Comparison of ENCODE assay signal across 8 cellular contexts in the genomic region with DNA sequence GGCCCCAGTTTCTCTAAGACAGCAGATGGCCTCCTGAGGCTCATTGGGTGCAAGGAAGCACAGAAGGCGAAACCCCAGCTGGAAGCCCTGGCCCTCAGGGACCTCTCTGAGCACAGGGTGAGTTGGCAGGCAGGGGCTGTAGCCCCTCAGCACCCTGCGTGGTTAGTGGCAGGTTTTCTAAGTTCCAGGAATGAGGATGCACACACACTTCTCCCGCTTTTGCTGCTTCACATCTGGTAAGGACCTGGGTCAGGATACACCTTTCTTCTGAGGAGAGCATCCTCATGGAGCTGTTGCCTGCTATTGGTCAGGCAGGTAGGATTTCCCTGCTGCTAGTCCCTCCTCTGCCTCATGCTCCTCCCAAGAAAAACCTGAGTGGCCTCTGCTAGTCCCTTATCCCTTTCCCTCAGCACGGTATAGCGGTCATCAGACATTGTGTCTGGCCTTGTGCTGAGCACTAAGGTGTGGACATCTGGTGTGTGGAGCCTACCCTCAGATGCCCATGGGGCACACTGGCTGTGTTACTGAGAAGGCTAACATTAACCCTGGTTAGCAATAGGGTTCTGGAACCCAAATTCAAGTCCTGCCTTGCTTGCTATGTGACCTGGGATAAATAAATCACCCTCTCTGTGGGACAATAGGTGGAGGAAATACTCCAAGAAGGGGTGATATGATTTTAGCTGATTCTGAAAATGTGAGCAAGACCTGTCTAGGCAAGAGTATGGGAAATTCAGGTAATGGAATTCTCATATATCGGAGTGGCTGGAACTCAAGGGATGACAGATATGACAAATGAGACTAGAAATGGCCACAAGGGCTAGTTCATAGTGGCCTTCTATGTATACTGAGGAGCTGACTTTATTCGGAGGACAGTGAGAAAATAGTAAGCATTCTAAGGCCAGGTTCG. TPM values are rescaled to one million over a fixed set of nuclear protein-coding genes. Genes with fewer than 3 reads are reported as not detected.
DNase-seq lines count a peak whose midpoint lies in the region; ATAC-seq and TF ChIP-seq lines count a peak whose summit lies in the region.

No MANE protein-coding gene starts in this region.

- H3K36me3 ChIP-seq in CD4-positive, CD25-positive, alpha-beta regulatory T cell (ENCODE audit: control insufficient read depth, insufficient read depth, low read length): no peaks in the 10 kb centered on the region

- intact Hi-C loops in dorsolateral prefrontal cortex (cut with DNase I): loop anchor here (2.0 to 10.0 kb wide), 3 partner anchors 35 to 199 kb away; a partner anchor contains a TSS

- no peak for ATAC-seq in CD4-positive, CD25-positive, alpha-beta regulatory T cell (ENCODE audit: low read depth in 2 of 2)
- ATAC-seq in HG03571 (IDR thresholded peaks at IDR 0.05; ENCODE audit: unreplicated experiment): no peak
- no peak for ATAC-seq in omental fat pad (ENCODE audit: low FRiP score)
- ATAC-seq in GM21367 (IDR thresholded peaks at IDR 0.05; ENCODE audit: unreplicated experiment): no peak

- H3K4me3 ChIP-seq in CD4-positive, CD25-positive, alpha-beta regulatory T cell (ENCODE audit: low read depth, low read length): no peak overlapping the region
- H3K4me3 ChIP-seq in NB4 (ENCODE audit: low read depth, low read length) (peak overlapping the region; percentile 95), dorsolateral prefrontal cortex (peak overlapping the region in 50 of 59 donors; percentile 1 to 90 (median 76))

- peaks cover 0 to 11% (median 4%) of the 10 kb centered on the region in 4 donors for H3K4me1 Mint-ChIP-seq in CD4-positive, CD25-positive, alpha-beta regulatory T cell
- peaks cover 17% of the 10 kb centered on the region for H3K4me1 Mint-ChIP-seq in neural crest cell

- TF ChIP-seq CTCF in NB4 (IDR thresholded peaks at IDR 0.05; ENCODE audit: low read depth, low read length) (no peak), dorsolateral prefrontal cortex (IDR thresholded peaks at IDR 0.05 in 54 of 56, conservative IDR thresholded peaks at IDR 0.05 in 2 of 56; ENCODE audit: low read depth in 1 of 56, partially characterized antibody in 56 of 56) (no peak), neural crest cell (conservative IDR thresholded peaks at IDR 0.05) (no peak), omental fat pad (IDR thresholded peaks at IDR 0.05) (no peak)

- peak overlapping the region; percentile 3 to 83 (median 73) for H3K4me3 Mint-ChIP-seq in CD4-positive, CD25-positive, alpha-beta regulatory T cell
- H3K4me3 Mint-ChIP-seq in neural crest cell: peak overlapping the region; percentile 91

- TF ChIP-seq POLR2A in NB4 (IDR thresholded peaks at IDR 0.05; ENCODE audit: extremely low read depth, insufficient read length): no peak

- H3K27me3 ChIP-seq in CD4-positive, CD25-positive, alpha-beta regulatory T cell (ENCODE audit: control insufficient read depth, insufficient read depth, low read length): peaks cover 28% of the 10 kb centered on the region
- H3K27me3 ChIP-seq in dorsolateral prefrontal cortex: no peaks in the 10 kb centered on the region

- no peak overlapping the region for H3K27ac Mint-ChIP-seq in CD4-positive, CD25-positive, alpha-beta regulatory T cell
- H3K27ac Mint-ChIP-seq in neural crest cell (ENCODE audit: unreplicated experiment): no peak overlapping the region

- no peaks in the 10 kb centered on the region for H3K9me3 Mint-ChIP-seq in CD4-positive, CD25-positive, alpha-beta regulatory T cell
- H3K9me3 Mint-ChIP-seq in neural crest cell: no peaks in the 10 kb centered on the region

- H3K4me1 ChIP-seq in CD4-positive, CD25-positive, alpha-beta regulatory T cell (ENCODE audit: control insufficient read depth, insufficient read depth, low read length, poor library complexity, severe bottlenecking): peaks cover 24% of the 10 kb centered on the region

- H3K36me3 Mint-ChIP-seq in CD4-positive, CD25-positive, alpha-beta regulatory T cell: no peaks in the 10 kb centered on the region
- H3K36me3 Mint-ChIP-seq in neural crest cell (ENCODE audit: low read depth): no peaks in the 10 kb centered on the region

- peaks cover 38% of the 10 kb centered on the region for H3K27me3 Mint-ChIP-seq in CD4-positive, CD25-positive, alpha-beta regulatory T cell
- H3K27me3 Mint-ChIP-seq in neural crest cell (ENCODE audit: low read depth): peaks cover 26% of the 10 kb centered on the region

- H3K9me3 ChIP-seq in CD4-positive, CD25-positive, alpha-beta regulatory T cell (ENCODE audit: control insufficient read depth in 2 of 2, low read length in 2 of 2): no peaks in the 10 kb centered on the region

- H3K27ac ChIP-seq in CD4-positive, CD25-positive, alpha-beta regulatory T cell (ENCODE audit: insufficient read depth, low read length, poor library complexity, severe bottlenecking): no peak overlapping the region
- peak overlapping the region in 29 of 59 donors; percentile 11 to 99 (median 97) for H3K27ac ChIP-seq in dorsolateral prefrontal cortex

- no peak for DNase-seq in CD4-positive, CD25-positive, alpha-beta regulatory T cell
- DNase-seq in NB4 (ENCODE audit: low read depth): peak; percentile 46
- DNase-seq in dorsolateral prefrontal cortex: no peak
- no peak for DNase-seq in neural crest cell (ENCODE audit: low read depth, low spot score)
- DNase-seq in GM03348 (ENCODE audit: low spot score): no peak
- no peak for DNase-seq in omental fat pad (ENCODE audit: low spot score)

RNA-seq across cellular contexts. Expression of a gene that starts 1.6 kb away (rescaled TPM):
- total RNA-seq in CD4-positive, CD25-positive, alpha-beta regulatory T cell: not detected
- not detected for polyA plus RNA-seq in CD4-positive, CD25-positive, alpha-beta regulatory T cell
- total RNA-seq in dorsolateral prefrontal cortex (1 to 10 TPM; 1.2 to 7.4 (median 3.0) TPM), neural crest cell (0.47 and 0.68 TPM in 2 replicates), omental fat pad (1 to 10 TPM; 2.6 to 6.8 (median 5.7) TPM)

RNA-seq across cellular contexts. Expression of a gene that starts 38.3 kb away (rescaled TPM):
- total RNA-seq in CD4-positive, CD25-positive, alpha-beta regulatory T cell: not detected
- polyA plus RNA-seq in CD4-positive, CD25-positive, alpha-beta regulatory T cell: not detected
- total RNA-seq in dorsolateral prefrontal cortex: 10 to 100 TPM in 102 of 120 experiments, 1 to 10 TPM in 18; 4.7 to 42.5 (median 14.7) TPM
- 37.4 and 38.0 TPM in 2 replicates for total RNA-seq in neural crest cell
- 10 to 100 TPM; 19.5 to 89.5 (median 23.4) TPM for total RNA-seq in omental fat pad
